Comparison of ENCODE assay signal across 9 cellular contexts in genomic region chr22:45226681-45227186, GRCh38. TPM values are rescaled to one million over a fixed set of nuclear protein-coding genes. Genes with fewer than 3 reads are reported as not detected.
A peak's percentile ranks its signal among the peaks of the same experiment; 100 is the strongest.
DNase-seq lines count a peak whose midpoint lies in the region; ATAC-seq and TF ChIP-seq lines count a peak whose summit lies in the region.
"Had no signal": no experiment of that assay in that cellular context is flagged by ENCODE, and none has a peak within 500 bp of the region (broad histone marks: within the 10 kb centered on the region; RNA-seq: fewer than 3 reads in every experiment).

No MANE protein-coding gene starts in this region.

- H3K27ac ChIP-seq in caudate nucleus (ENCODE audit: low read depth, low read length), result peak overlapping the region; percentile 98
- no peak overlapping the region for H3K27ac ChIP-seq in WERI-Rb-1

- H3K9me3 ChIP-seq in MG63 (no peaks in the 10 kb centered on the region), WERI-Rb-1 (ENCODE audit: severe bottlenecking) (no peaks in the 10 kb centered on the region)
- H3K9me3 ChIP-seq: Peyer's patch had no signal

- H3K27me3 ChIP-seq in MG63 (no peaks in the 10 kb centered on the region), WERI-Rb-1 (ENCODE audit: insufficient read depth, low read depth, severe bottlenecking) (no peaks in the 10 kb centered on the region)
- H3K27me3 ChIP-seq: Peyer's patch had no signal

- peaks cover 4% of the 10 kb centered on the region; the same call in 1 of the 2 replicates for H3K36me3 ChIP-seq in MG63
- no peaks in the 10 kb centered on the region for H3K36me3 ChIP-seq in WERI-Rb-1
- H3K36me3 ChIP-seq: Peyer's patch had no signal

- peak; percentile 93 for DNase-seq in AML-193 (lab: John Stamatoyannopoulos, UW)
- peak; percentile 95 for DNase-seq in MG63
- DNase-seq in caudate nucleus (lab: John Stamatoyannopoulos, UW), result peak in 33 of 61 donors; percentile 15 to 73 (median 55)
- peak; percentile 59 for DNase-seq in mucosa of gallbladder (ENCODE audit: low spot score)
- DNase-seq in T-helper 1 cell, result no peak
- DNase-seq in WERI-Rb-1, result no peak
- DNase-seq in KG1 (lab: John Stamatoyannopoulos, UW), result no peak

- TF ChIP-seq CTCF in WERI-Rb-1 (IDR thresholded peaks at IDR 0.05; ENCODE audit: low read depth, low read length), result no peak

- no peak overlapping the region for H3K4me3 ChIP-seq in MG63
- H3K4me3 ChIP-seq in WERI-Rb-1 (ENCODE audit: low read depth, low read length), result no peak overlapping the region
- H3K4me3 ChIP-seq: Peyer's patch had no signal

- no peak for ATAC-seq in HG03039 (IDR thresholded peaks at IDR 0.05; ENCODE audit: unreplicated experiment)

RNA-seq across cellular contexts. Expression of gene KIAA0930, which starts 14.0 kb away (rescaled TPM):
- total RNA-seq in MG63 (2014; rRNA removed; shearing (Covaris generic); ENCODE audit: low replicate concordance), result 64.1 and 85.1 TPM in 2 replicates
- 93.1 TPM for total RNA-seq in mucosa of gallbladder

RNA-seq across cellular contexts. Expression of gene UPK3A, which starts 58.0 kb away (rescaled TPM):
- not detected in 2 replicates for total RNA-seq in MG63 (2014; rRNA removed; shearing (Covaris generic); ENCODE audit: low replicate concordance)
- 0.40 TPM for total RNA-seq in mucosa of gallbladder

Comparison
In these comparisons a context has a peak if more than half of its experiments do, and no peak if none do; other contexts are left out.
1. DNase-seq: peak in AML-193 (2 of 2), MG63 (single experiment), caudate nucleus (33 of 61) and mucosa of gallbladder (single experiment); none in T-helper 1 cell (0 of 5), WERI-Rb-1 (single experiment) and KG1 (single experiment).